In the genomic region with DNA sequence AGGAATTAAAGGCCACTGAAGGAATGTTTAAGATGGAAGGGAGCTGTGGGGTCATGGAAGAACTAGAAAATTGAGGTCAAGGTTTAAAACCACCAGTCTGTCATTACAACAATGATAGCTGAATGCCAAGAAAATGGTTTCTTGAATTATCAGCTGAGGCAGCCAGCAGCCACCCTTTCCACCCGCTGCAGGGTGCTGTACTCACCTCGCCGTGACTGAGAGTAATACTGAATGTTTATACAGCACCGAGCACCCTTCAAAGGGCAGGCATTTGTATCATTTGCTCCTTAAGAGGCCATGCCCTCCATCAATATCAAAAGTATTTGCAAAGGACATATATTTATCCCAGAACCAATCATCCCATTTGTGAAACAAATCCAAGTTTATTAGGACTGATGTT, we compare ENCODE assay signal across 16 cellular contexts.
DNase-seq lines count a peak whose midpoint lies in the region; TF ChIP-seq lines count a peak whose summit lies in the region.
"Had no signal": no experiment of that assay in that cellular context is flagged by ENCODE, and none has a peak within 500 bp of the region (broad histone marks: within the 10 kb centered on the region; RNA-seq: fewer than 3 reads in every experiment).

No MANE protein-coding gene starts in this region.

- no peaks in the 10 kb centered on the region for H3K9me3 ChIP-seq in thyroid gland
- H3K9me3 ChIP-seq: A549, Caco-2 had no signal

- TF ChIP-seq CTCF in thyroid gland (IDR thresholded peaks at IDR 0.05) = no peak

- H3K4me1 ChIP-seq in thyroid gland = peaks cover 39 to 61% of the 10 kb centered on the region in 2 donors
- H3K4me1 ChIP-seq: A549, Caco-2 had no signal

- peak overlapping the region; percentile 30 to 75 (median 69) for H3K27ac ChIP-seq in thyroid gland
- H3K27ac ChIP-seq: 22Rv1; A549; BLaER1 treated with 17β-estradiol and CSF1 and Interleukin-3, amounts not matched to agents 10 nM and 100 nM; C4-2B had no signal

- H3K27ac Mint-ChIP-seq in activated naive CD4-positive, alpha-beta T cell treated with anti-CD3 and anti-CD28 coated beads, Interleukin-2, amount 10 ng/mL, durations not matched to agents 7 days and 5 days = no peak overlapping the region
- H3K27ac Mint-ChIP-seq: B cell; CD4-positive, alpha-beta T cell; CD8-positive, alpha-beta T cell had no signal

- H3K4me3 Mint-ChIP-seq in activated naive CD4-positive, alpha-beta T cell treated with anti-CD3 and anti-CD28 coated beads, Interleukin-2, amount 10 ng/mL, durations not matched to agents 7 days and 5 days = no peak overlapping the region
- H3K4me3 Mint-ChIP-seq: B cell; CD4-positive, alpha-beta T cell; CD8-positive, alpha-beta T cell had no signal

- 26 to 41% methylated on average over 4 of the region's 4 CpGs for WGBS in thyroid gland, 2 donors

- intact Hi-C loops in thyroid gland (cut with DNase I) = no loop called here

- TF ChIP-seq POLR2A in thyroid gland (IDR thresholded peaks at IDR 0.05) = no peak

- CTCF ChIA-PET in activated naive CD4-positive, alpha-beta T cell treated with anti-CD3 and anti-CD28 coated beads, Interleukin-2, amount 10 ng/mL, durations not matched to agents 7 days and 5 days (lab: Charles Lee) = no interaction called here

- peak; percentile 29 for DNase-seq in DMS53 (lab: John Stamatoyannopoulos, UW)
- no peak for DNase-seq in DMS53 treated with DMSO at 0.1 percent for 48 hours (lab: John Stamatoyannopoulos, UW; ENCODE audit: unreplicated experiment)
- peak; percentile 10 for DNase-seq in DMS79 (lab: John Stamatoyannopoulos, UW)
- peak; percentile 86 to 88 for DNase-seq in thyroid gland
- no peak for DNase-seq in activated naive CD4-positive, alpha-beta T cell treated with anti-CD3 and anti-CD28 coated beads, Interleukin-2, amount 10 ng/mL, durations not matched to agents 7 days and 5 days
- DNase-seq: AML-193; Caco-2; Calu3; CD4-positive, alpha-beta T cell; CD8-positive, alpha-beta T cell; GF-D8 had no signal

- no peak overlapping the region for H3K4me3 ChIP-seq in thyroid gland (replicated peaks in 1 of 3)
- H3K4me3 ChIP-seq: A549; BLaER1 treated with 17β-estradiol and CSF1 and Interleukin-3, amounts not matched to agents 10 nM and 100 nM had no signal

- H3K36me3 ChIP-seq in thyroid gland = no peaks in the 10 kb centered on the region
- H3K36me3 ChIP-seq: BLaER1 treated with 17β-estradiol and CSF1 and Interleukin-3, amounts not matched to agents 10 nM and 100 nM had no signal

- H3K9me3 Mint-ChIP-seq in activated naive CD4-positive, alpha-beta T cell treated with anti-CD3 and anti-CD28 coated beads, Interleukin-2, amount 10 ng/mL, durations not matched to agents 7 days and 5 days = no peaks in the 10 kb centered on the region
- H3K9me3 Mint-ChIP-seq: CD4-positive, alpha-beta T cell; CD8-positive, alpha-beta T cell had no signal

- no peaks in the 10 kb centered on the region for H3K4me1 Mint-ChIP-seq in activated naive CD4-positive, alpha-beta T cell treated with anti-CD3 and anti-CD28 coated beads, Interleukin-2, amount 10 ng/mL, durations not matched to agents 7 days and 5 days
- H3K4me1 Mint-ChIP-seq: B cell had no signal

- peaks cover 6% of the 10 kb centered on the region for H3K27me3 Mint-ChIP-seq in activated naive CD4-positive, alpha-beta T cell treated with anti-CD3 and anti-CD28 coated beads, Interleukin-2, amount 10 ng/mL, durations not matched to agents 7 days and 5 days

- no peaks in the 10 kb centered on the region for H3K27me3 ChIP-seq in thyroid gland
- H3K27me3 ChIP-seq: BLaER1 treated with 17β-estradiol and CSF1 and Interleukin-3, amounts not matched to agents 10 nM and 100 nM had no signal

- no peaks in the 10 kb centered on the region for H3K36me3 Mint-ChIP-seq in activated naive CD4-positive, alpha-beta T cell treated with anti-CD3 and anti-CD28 coated beads, Interleukin-2, amount 10 ng/mL, durations not matched to agents 7 days and 5 days
- H3K36me3 Mint-ChIP-seq: CD8-positive, alpha-beta T cell had no signal

Comparison
In these comparisons a context has a peak if more than half of its experiments do, and no peak if none do; other contexts are left out.
1. DNase-seq: peak in DMS53 (single experiment), DMS79 (single experiment) and thyroid gland (2 of 2); none in DMS53 treated with DMSO at 0.1 percent for 48 hours (single experiment) and activated naive CD4-positive, alpha-beta T cell treated with anti-CD3 and anti-CD28 coated beads, Interleukin-2, amount 10 ng/mL, durations not matched to agents 7 days and 5 days (single experiment).